In genomic region chr9:128070874-128071273, GRCh38 we compare ENCODE assay signal across 10 cellular contexts. TPM values are rescaled to one million over a fixed set of nuclear protein-coding genes. Genes with fewer than 3 reads are reported as not detected.
DNase-seq lines count a peak whose midpoint lies in the region; ATAC-seq and TF ChIP-seq lines count a peak whose summit lies in the region.
"Had no signal": no experiment of that assay in that cellular context is flagged by ENCODE, and none has a peak within 500 bp of the region (broad histone marks: within the 10 kb centered on the region; RNA-seq: fewer than 3 reads in every experiment).

No MANE protein-coding gene starts in this region.

- H3K27ac ChIP-seq in upper lobe of left lung = peak overlapping the region in 3 of 4 donors; percentile 70 to 94 (median 87)

- peaks cover 6% of the 10 kb centered on the region for H3K36me3 Mint-ChIP-seq in activated naive CD4-positive, alpha-beta T cell treated with anti-CD3 and anti-CD28 coated beads for 36 hours (ENCODE audit: low read depth)
- peaks cover 35% of the 10 kb centered on the region for H3K36me3 Mint-ChIP-seq in activated CD4-positive, alpha-beta memory T cell treated with anti-CD3 and anti-CD28 coated beads, Interleukin-2, amount 10 ng/mL, durations not matched to agents 7 days and 5 days (ENCODE audit: low read depth)

- peak overlapping the region; percentile 95 for H3K27ac Mint-ChIP-seq in activated naive CD4-positive, alpha-beta T cell treated with anti-CD3 and anti-CD28 coated beads for 36 hours
- H3K27ac Mint-ChIP-seq in activated CD4-positive, alpha-beta memory T cell treated with anti-CD3 and anti-CD28 coated beads, Interleukin-2, amount 10 ng/mL, durations not matched to agents 7 days and 5 days = peak overlapping the region; percentile 92

- ATAC-seq in upper lobe of left lung (ENCODE audit: low FRiP score in 2 of 2) = no peak
- ATAC-seq in HG03520 (IDR thresholded peaks at IDR 0.05; ENCODE audit: unreplicated experiment) = no peak
- ATAC-seq in GM18907 (IDR thresholded peaks at IDR 0.05; ENCODE audit: unreplicated experiment) = no peak
- ATAC-seq: HCT116 had no signal

- WGBS in upper lobe of left lung, 2 donors = 71 to 75% methylated on average over 7 of the region's 7 CpGs

- H3K9me3 Mint-ChIP-seq in activated naive CD4-positive, alpha-beta T cell treated with anti-CD3 and anti-CD28 coated beads for 36 hours = no peaks in the 10 kb centered on the region
- H3K9me3 Mint-ChIP-seq in activated CD4-positive, alpha-beta memory T cell treated with anti-CD3 and anti-CD28 coated beads, Interleukin-2, amount 10 ng/mL, durations not matched to agents 7 days and 5 days = no peaks in the 10 kb centered on the region

- no peaks in the 10 kb centered on the region for H3K9me3 ChIP-seq in upper lobe of left lung

- no peaks in the 10 kb centered on the region for H3K27me3 ChIP-seq in upper lobe of left lung

- H3K27me3 Mint-ChIP-seq in activated naive CD4-positive, alpha-beta T cell treated with anti-CD3 and anti-CD28 coated beads for 36 hours (ENCODE audit: low read depth) = no peaks in the 10 kb centered on the region
- no peaks in the 10 kb centered on the region for H3K27me3 Mint-ChIP-seq in activated CD4-positive, alpha-beta memory T cell treated with anti-CD3 and anti-CD28 coated beads, Interleukin-2, amount 10 ng/mL, durations not matched to agents 7 days and 5 days

- intact Hi-C loops in activated naive CD4-positive, alpha-beta T cell treated with anti-CD3 and anti-CD28 coated beads for 36 hours (cut with micrococcal nuclease) = no loop called here

- peak overlapping the region; percentile 46 for H3K4me3 Mint-ChIP-seq in activated naive CD4-positive, alpha-beta T cell treated with anti-CD3 and anti-CD28 coated beads for 36 hours
- peak overlapping the region; percentile 70 for H3K4me3 Mint-ChIP-seq in activated CD4-positive, alpha-beta memory T cell treated with anti-CD3 and anti-CD28 coated beads, Interleukin-2, amount 10 ng/mL, durations not matched to agents 7 days and 5 days

- DNase-seq in activated naive CD4-positive, alpha-beta T cell treated with anti-CD3 and anti-CD28 coated beads for 36 hours = no peak
- no peak for DNase-seq in activated naive CD4-positive, alpha-beta T cell treated with Interleukin-2 at 50 U/mL for 16 hours
- no peak for DNase-seq in activated CD4-positive, alpha-beta memory T cell treated with anti-CD3 and anti-CD28 coated beads, Interleukin-2, amount 10 ng/mL, durations not matched to agents 7 days and 5 days
- DNase-seq in midbrain (lab: John Stamatoyannopoulos, UW) = peak; percentile 43
- no peak for DNase-seq in upper lobe of left lung
- DNase-seq in NCI-H2171 (lab: John Stamatoyannopoulos, UW) = no peak
- DNase-seq: NCI-H510A treated with DMSO at 0.1 percent for 48 hours had no signal

- CTCF ChIA-PET in activated naive CD4-positive, alpha-beta T cell treated with anti-CD3 and anti-CD28 coated beads for 36 hours (lab: Charles Lee) = interaction anchor here (0.6 kb wide), 1 partner anchor 33 kb away, joined by 4 read pairs; no protein-coding TSS in a partner anchor
- CTCF ChIA-PET in activated CD4-positive, alpha-beta memory T cell treated with anti-CD3 and anti-CD28 coated beads, Interleukin-2, amount 10 ng/mL, durations not matched to agents 7 days and 5 days (lab: Charles Lee) = interaction anchor here (3.6 kb wide), 1 partner anchor 128 kb away, joined by 19 read pairs; no protein-coding TSS in a partner anchor

- peaks cover 47% of the 10 kb centered on the region for H3K4me1 Mint-ChIP-seq in activated naive CD4-positive, alpha-beta T cell treated with anti-CD3 and anti-CD28 coated beads for 36 hours (ENCODE audit: low read depth)
- peaks cover 46% of the 10 kb centered on the region for H3K4me1 Mint-ChIP-seq in activated CD4-positive, alpha-beta memory T cell treated with anti-CD3 and anti-CD28 coated beads, Interleukin-2, amount 10 ng/mL, durations not matched to agents 7 days and 5 days

- TF ChIP-seq CTCF in upper lobe of left lung (IDR thresholded peaks at IDR 0.05) = no peak

- TF ChIP-seq EP300 in upper lobe of left lung (IDR thresholded peaks at IDR 0.05) = no peak

- H3K4me3 ChIP-seq in upper lobe of left lung = no peak overlapping the region

- H3K4me1 ChIP-seq in upper lobe of left lung = peaks cover 54 to 70% (median 65%) of the 10 kb centered on the region in 4 donors

- no peaks in the 10 kb centered on the region for H3K36me3 ChIP-seq in upper lobe of left lung

- TF ChIP-seq POLR2A in upper lobe of left lung (IDR thresholded peaks at IDR 0.05) = no peak

- POLR2A ChIA-PET in activated CD4-positive, alpha-beta memory T cell treated with anti-CD3 and anti-CD28 coated beads, Interleukin-2, amount 10 ng/mL, durations not matched to agents 7 days and 5 days (lab: Charles Lee) = interaction anchor here (1.4 kb wide), 1 partner anchor 9 kb away, joined by 4 read pairs; no protein-coding TSS in a partner anchor

RNA-seq across cellular contexts. Expression of gene SLC25A25, which starts 2.8 kb away (rescaled TPM):
- 10 to 100 TPM; 12.0 to 12.7 TPM for total RNA-seq in activated naive CD4-positive, alpha-beta T cell treated with anti-CD3 and anti-CD28 coated beads for 36 hours
- total RNA-seq in activated CD4-positive, alpha-beta memory T cell treated with anti-CD3 and anti-CD28 coated beads, Interleukin-2, amount 10 ng/mL, durations not matched to agents 7 days and 5 days = 10 to 100 TPM; 21.3 to 22.2 TPM
- 10 to 100 TPM; 23.6 to 40.2 (median 33.7) TPM for total RNA-seq in upper lobe of left lung

RNA-seq across cellular contexts. Expression of gene NAIF1, which starts 3.8 kb away (rescaled TPM):
- total RNA-seq in activated naive CD4-positive, alpha-beta T cell treated with anti-CD3 and anti-CD28 coated beads for 36 hours = 10 to 100 TPM; 12.3 to 12.8 TPM
- 10 to 100 TPM; 12.0 to 14.1 TPM for total RNA-seq in activated CD4-positive, alpha-beta memory T cell treated with anti-CD3 and anti-CD28 coated beads, Interleukin-2, amount 10 ng/mL, durations not matched to agents 7 days and 5 days
- 10 to 100 TPM in 5 of 6 donors, 1 to 10 TPM in 1; 8.0 to 37.7 (median 13.0) TPM for total RNA-seq in upper lobe of left lung

RNA-seq across cellular contexts. Expression of gene PTGES2, which starts 56.7 kb away (rescaled TPM):
- 10 to 100 TPM; 47.6 to 48.4 TPM for total RNA-seq in activated naive CD4-positive, alpha-beta T cell treated with anti-CD3 and anti-CD28 coated beads for 36 hours
- total RNA-seq in activated CD4-positive, alpha-beta memory T cell treated with anti-CD3 and anti-CD28 coated beads, Interleukin-2, amount 10 ng/mL, durations not matched to agents 7 days and 5 days = 10 to 100 TPM; 35.6 to 38.1 TPM
- 100 to 1,000 TPM in 1 of 6 donors, 10 to 100 TPM in 5; 45.9 to 116 (median 61.1) TPM for total RNA-seq in upper lobe of left lung
